ENCODE assay signal across 8 cellular contexts in the genomic region with DNA sequence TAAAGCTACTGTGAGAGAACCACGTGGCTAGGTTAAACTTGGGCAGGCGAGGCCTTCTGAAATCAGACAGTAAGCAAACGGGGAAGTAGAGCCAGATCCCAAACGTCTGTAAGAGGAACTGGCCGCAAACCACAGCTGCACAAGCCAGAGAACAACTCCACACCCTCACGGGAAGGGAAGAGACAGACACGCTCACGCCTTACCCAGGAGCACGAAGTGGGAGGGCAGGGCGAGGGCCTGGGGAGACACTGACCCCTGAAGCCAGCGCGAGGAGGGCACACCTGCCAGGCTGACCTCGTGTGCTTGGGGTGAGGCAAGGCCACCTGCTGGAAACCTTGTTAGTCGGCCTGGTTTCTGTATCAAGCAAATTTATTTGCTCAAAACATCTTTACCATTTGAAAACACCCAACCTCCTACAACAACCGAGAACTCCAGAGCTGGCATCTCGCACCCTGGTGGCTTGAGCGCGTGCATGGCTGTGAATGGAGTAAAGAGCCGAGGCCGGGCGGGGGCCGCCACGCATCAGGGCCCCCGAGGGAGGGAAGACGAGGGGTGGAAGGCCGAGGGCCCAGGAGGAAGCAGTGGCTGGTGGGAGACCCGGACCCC. TPM values are rescaled to one million over a fixed set of nuclear protein-coding genes. Genes with fewer than 3 reads are reported as not detected.
A peak's percentile ranks its signal among the peaks of the same experiment; 100 is the strongest.
DNase-seq lines count a peak whose midpoint lies in the region; ATAC-seq and TF ChIP-seq lines count a peak whose summit lies in the region.

No MANE protein-coding gene starts in this region.

- H3K27me3 ChIP-seq in left lung: no peaks in the 10 kb centered on the region

- ATAC-seq in activated T-helper 17 cell treated with anti-CD3 and anti-CD28 coated beads, Interleukin-2, amount 50 U/mL, for 72 hours (replicated peaks): peak; percentile 38
- ATAC-seq in left lung: peak; percentile 65
- no peak for ATAC-seq in GM21423 (IDR thresholded peaks at IDR 0.05; ENCODE audit: unreplicated experiment)
- ATAC-seq in GM21576 (IDR thresholded peaks at IDR 0.05; ENCODE audit: unreplicated experiment): no peak

- peak overlapping the region; percentile 72 to 84 (median 77) for H3K4me3 Mint-ChIP-seq in IgD-negative memory B cell
- H3K4me3 Mint-ChIP-seq in activated T-helper 17 cell treated with anti-CD3 and anti-CD28 coated beads, Interleukin-2, amount 50 U/mL, for 72 hours: peak overlapping the region; percentile 67

- peak overlapping the region; percentile 89 to 96 (median 93) for H3K27ac Mint-ChIP-seq in IgD-negative memory B cell
- peak overlapping the region; percentile 92 for H3K27ac Mint-ChIP-seq in activated T-helper 17 cell treated with anti-CD3 and anti-CD28 coated beads, Interleukin-2, amount 50 U/mL, for 72 hours

- no peak overlapping the region for H3K4me3 ChIP-seq in left lung

- TF ChIP-seq CTCF in 22Rv1 (IDR thresholded peaks at IDR 0.05) (no peak), left lung (IDR thresholded peaks at IDR 0.05) (no peak)

- H3K9me3 ChIP-seq in left lung: no peaks in the 10 kb centered on the region

- intact Hi-C loops in left lung (cut with DNase I): no loop called here

- peak overlapping the region; percentile 41 for H3K27ac ChIP-seq in 22Rv1
- H3K27ac ChIP-seq in left lung: peak overlapping the region; percentile 62 to 90

- peaks cover 0 to 100% of the 10 kb centered on the region in 2 donors for H3K36me3 ChIP-seq in left lung

- no peaks in the 10 kb centered on the region for H3K27me3 Mint-ChIP-seq in IgD-negative memory B cell
- no peaks in the 10 kb centered on the region for H3K27me3 Mint-ChIP-seq in activated T-helper 17 cell treated with anti-CD3 and anti-CD28 coated beads, Interleukin-2, amount 50 U/mL, for 72 hours

- no peaks in the 10 kb centered on the region for H3K9me3 Mint-ChIP-seq in IgD-negative memory B cell
- H3K9me3 Mint-ChIP-seq in activated T-helper 17 cell treated with anti-CD3 and anti-CD28 coated beads, Interleukin-2, amount 50 U/mL, for 72 hours: no peaks in the 10 kb centered on the region

- peaks cover 3 to 58% of the 10 kb centered on the region in 2 donors for H3K4me1 ChIP-seq in left lung

- peaks cover 18 to 20% (median 19%) of the 10 kb centered on the region in 3 donors for H3K4me1 Mint-ChIP-seq in IgD-negative memory B cell
- H3K4me1 Mint-ChIP-seq in activated T-helper 17 cell treated with anti-CD3 and anti-CD28 coated beads, Interleukin-2, amount 50 U/mL, for 72 hours: peaks cover 22% of the 10 kb centered on the region

- no peaks in the 10 kb centered on the region for H3K36me3 Mint-ChIP-seq in IgD-negative memory B cell
- peaks cover 84% of the 10 kb centered on the region for H3K36me3 Mint-ChIP-seq in activated T-helper 17 cell treated with anti-CD3 and anti-CD28 coated beads, Interleukin-2, amount 50 U/mL, for 72 hours (ENCODE audit: low read depth)

- DNase-seq in left lung (peak in 1 of 2 donors; percentile 87), NCI-H82 (lab: John Stamatoyannopoulos, UW) (no peak), HPDE6-E6E7 (ENCODE audit: extremely low spot score) (no peak)

RNA-seq across cellular contexts. Expression of gene POLR2E, which starts 7.3 kb away (rescaled TPM):
- polyA plus RNA-seq in IgD-negative memory B cell: 237 TPM
- 100 to 1,000 TPM; 155 to 248 TPM for total RNA-seq in activated T-helper 17 cell treated with anti-CD3 and anti-CD28 coated beads, Interleukin-2, amount 50 U/mL, for 72 hours
- 100 to 1,000 TPM; 139 to 160 TPM for total RNA-seq in left lung

RNA-seq across cellular contexts. Expression of gene GPX4, which starts 15.9 kb away (rescaled TPM):
- 460 TPM for polyA plus RNA-seq in IgD-negative memory B cell
- total RNA-seq in activated T-helper 17 cell treated with anti-CD3 and anti-CD28 coated beads, Interleukin-2, amount 50 U/mL, for 72 hours: 100 to 1,000 TPM; 110 to 170 TPM
- total RNA-seq in left lung: 100 to 1,000 TPM; 266 to 365 TPM

RNA-seq across cellular contexts. Expression of gene ARHGAP45, which starts 20.9 kb away (rescaled TPM):
- 391 TPM for polyA plus RNA-seq in IgD-negative memory B cell
- 100 to 1,000 TPM; 211 to 310 TPM for total RNA-seq in activated T-helper 17 cell treated with anti-CD3 and anti-CD28 coated beads, Interleukin-2, amount 50 U/mL, for 72 hours
- total RNA-seq in left lung: 10 to 100 TPM; 71.1 to 83.8 TPM

RNA-seq across cellular contexts. Expression of gene ABCA7, which starts 48.0 kb away (rescaled TPM):
- 21.4 TPM for polyA plus RNA-seq in IgD-negative memory B cell
- total RNA-seq in activated T-helper 17 cell treated with anti-CD3 and anti-CD28 coated beads, Interleukin-2, amount 50 U/mL, for 72 hours: 10 to 100 TPM; 21.8 to 31.2 TPM
- 10 to 100 TPM; 49.6 to 52.2 TPM for total RNA-seq in left lung

Comparison
In these comparisons a context has a peak if more than half of its experiments do, and no peak if none do; other contexts are left out.
1. ATAC-seq: peak in activated T-helper 17 cell treated with anti-CD3 and anti-CD28 coated beads, Interleukin-2, amount 50 U/mL, for 72 hours (single experiment) and left lung (single experiment); none in GM21423 (single experiment) and GM21576 (single experiment).